12 cellular contexts compared by ENCODE assay signal in genomic region chr1:173333581-173333980, GRCh38.
DNase-seq lines count a peak whose midpoint lies in the region; ATAC-seq and TF ChIP-seq lines count a peak whose summit lies in the region.
"Had no signal": no experiment of that assay in that cellular context is flagged by ENCODE, and none has a peak within 500 bp of the region (broad histone marks: within the 10 kb centered on the region; RNA-seq: fewer than 3 reads in every experiment).

No MANE protein-coding gene starts in this region.

- DNase-seq in GM12865 (ENCODE audit: low read depth) (peak; percentile 86), astrocyte of the spinal cord (ENCODE audit: low read depth, low spot score) (peak; percentile 48), NCI-H2171 (lab: John Stamatoyannopoulos, UW) (no peak), hypothalamus (lab: John Stamatoyannopoulos, UW) (no peak), HEK293T (ENCODE audit: extremely low spot score) (no peak), SIG-M5 treated with dmso at 0.1 percent for 504 hours (lab: John Stamatoyannopoulos, UW; ENCODE audit: unreplicated experiment) (no peak)
- DNase-seq: activated CD4-positive, alpha-beta T cell treated with anti-CD3 and anti-CD28 coated beads, Interleukin-2, amount 10 ng/mL, durations not matched to agents 24 days and 14 days; GOT3; Peyer's patch had no signal

- peak; percentile 74 for ATAC-seq in GM19395 (IDR thresholded peaks at IDR 0.05; ENCODE audit: unreplicated experiment)
- ATAC-seq in HG03045 (IDR thresholded peaks at IDR 0.05; ENCODE audit: unreplicated experiment) = peak; percentile 72
- ATAC-seq: gastroesophageal sphincter had no signal

- CTCF ChIA-PET in HEK293T (lab: Yijun Ruan, JAX) = no interaction called here

- in situ Hi-C loops in astrocyte of the spinal cord (cut with HindIII; ENCODE audit: low sequenced_read_pairs) = no loop called here

- POLR2A ChIA-PET in HEK293T (lab: Yijun Ruan, JAX) = no interaction called here

- no peak for TF ChIP-seq CTCF in GM12865 (IDR thresholded peaks at IDR 0.05; ENCODE audit: insufficient read depth, low read depth, low read length, missing control alignments)
- no peak for TF ChIP-seq CTCF in astrocyte of the spinal cord (IDR thresholded peaks at IDR 0.05; ENCODE audit: low read depth, low read length)

- H3K4me3 ChIP-seq in GM12865 (ENCODE audit: low read depth, low read length) = no peak overlapping the region
- no peak overlapping the region for H3K4me3 ChIP-seq in astrocyte of the spinal cord (ENCODE audit: low read depth, low read length)
- H3K4me3 ChIP-seq: gastroesophageal sphincter, Peyer's patch had no signal

TF ChIP-seq in HEK293T, 16 proteins besides CTCF, POLR2A, EP300 and RAD21:
- TF ChIP-seq BHLHE40 (IDR thresholded peaks at IDR 0.05; ENCODE audit: borderline replicate concordance) (no peak), ZNF384 (IDR thresholded peaks at IDR 0.05) (no peak), TARDBP (IDR thresholded peaks at IDR 0.05) (no peak), ARNT (IDR thresholded peaks at IDR 0.05) (no peak), HDGF (IDR thresholded peaks at IDR 0.05; ENCODE audit: borderline replicate concordance) (no peak), CTBP1 (IDR thresholded peaks at IDR 0.05; ENCODE audit: borderline replicate concordance) (no peak), FOXA1 (IDR thresholded peaks at IDR 0.05) (no peak), FOXM1 (IDR thresholded peaks at IDR 0.05; ENCODE audit: borderline replicate concordance) (no peak), L3MBTL2 (conservative IDR thresholded peaks at IDR 0.05) (no peak), NFRKB (IDR thresholded peaks at IDR 0.05) (no peak), ELF4 (IDR thresholded peaks at IDR 0.05) (no peak), LEF1 (IDR thresholded peaks at IDR 0.05; ENCODE audit: borderline replicate concordance) (no peak), PKNOX1 (IDR thresholded peaks at IDR 0.05) (no peak), SP1 (IDR thresholded peaks at IDR 0.05) (no peak), FOXK2 (IDR thresholded peaks at IDR 0.05) (no peak), SUZ12 (IDR thresholded peaks at IDR 0.05) (no peak)

Comparison
In these comparisons a context has a peak if more than half of its experiments do, and no peak if none do; other contexts are left out.
1. DNase-seq: peak in GM12865 (single experiment) and astrocyte of the spinal cord (single experiment); none in NCI-H2171 (single experiment), hypothalamus (0 of 51), HEK293T (single experiment) and SIG-M5 treated with dmso at 0.1 percent for 504 hours (single experiment).